1 cellular context compared by ENCODE assay signal in genomic region chr4:52873191-52873590, GRCh38.
TF ChIP-seq lines count a peak whose summit lies in the region.

No MANE protein-coding gene starts in this region.

TF ChIP-seq in HepG2, 621 proteins besides CTCF, POLR2A, EP300 and RAD21 (continued from another document):
- TF ChIP-seq ZFP91 (CRISPR knock-in tag; IDR thresholded peaks at IDR 0.05; ENCODE audit: borderline replicate concordance) (no peak), PPARG (CRISPR knock-in tag; conservative IDR thresholded peaks at IDR 0.05) (no peak), BCL6 (CRISPR knock-in tag; IDR thresholded peaks at IDR 0.05) (no peak), ZNF792 (CRISPR knock-in tag; IDR thresholded peaks at IDR 0.05) (no peak), ZBTB38 (CRISPR knock-in tag; IDR thresholded peaks at IDR 0.05) (no peak), CENPX (CRISPR knock-in tag; IDR thresholded peaks at IDR 0.05) (no peak), MBNL3 (CRISPR knock-in tag; conservative IDR thresholded peaks at IDR 0.05) (no peak), TRIM24 (CRISPR knock-in tag; IDR thresholded peaks at IDR 0.05) (no peak), ZNF432 (CRISPR knock-in tag; IDR thresholded peaks at IDR 0.05; ENCODE audit: borderline replicate concordance) (no peak), ZNF484 (CRISPR knock-in tag; IDR thresholded peaks at IDR 0.05; ENCODE audit: borderline replicate concordance, low read depth) (no peak), ZBTB39 (CRISPR knock-in tag; IDR thresholded peaks at IDR 0.05) (no peak)
